In genomic region chr21:8194039-8194438, GRCh38 we compare ENCODE assay signal across 7 cellular contexts.
DNase-seq lines count a peak whose midpoint lies in the region; ATAC-seq and TF ChIP-seq lines count a peak whose summit lies in the region.
"Not testable (repeated sequence)": the region's sequence is repeated elsewhere in the genome, so short reads cannot be mapped to it uniquely, and the experiment has no call there.

No MANE protein-coding gene starts in this region.

- not testable (repeated sequence) for H3K36me3 ChIP-seq in mucosa of descending colon (ENCODE audit: low read depth)

- POLR2A ChIA-PET in T-cell (lab: Charles Lee), result not testable (repeated sequence)

- not testable (repeated sequence) for H3K4me1 ChIP-seq in mucosa of descending colon (ENCODE audit: low read depth)

- H3K4me3 ChIP-seq in mucosa of descending colon, result not testable (repeated sequence)

- not testable (repeated sequence) for H3K4me1 Mint-ChIP-seq in T-cell; effector memory CD8-positive, alpha-beta T cell (ENCODE audit: low read depth in 2 of 2)

- not testable (repeated sequence) for H3K4me3 Mint-ChIP-seq in T-cell; effector memory CD8-positive, alpha-beta T cell

- not testable (repeated sequence) for H3K27me3 Mint-ChIP-seq in T-cell; effector memory CD8-positive, alpha-beta T cell

- not testable (repeated sequence) for H3K36me3 Mint-ChIP-seq in T-cell; effector memory CD8-positive, alpha-beta T cell (ENCODE audit: insufficient read depth)

- not testable (repeated sequence) for H3K9me3 Mint-ChIP-seq in T-cell; effector memory CD8-positive, alpha-beta T cell

- not testable (repeated sequence) for H3K27ac Mint-ChIP-seq in T-cell; effector memory CD8-positive, alpha-beta T cell

- DNase-seq in T-cell; effector memory CD8-positive, alpha-beta T cell; mucosa of descending colon: not testable (repeated sequence)

- CTCF ChIA-PET in T-cell (lab: Charles Lee), result not testable (repeated sequence)

- TF ChIP-seq CTCF in mucosa of descending colon (IDR thresholded peaks at IDR 0.05), result not testable (repeated sequence)

- ATAC-seq in GM18870 (IDR thresholded peaks at IDR 0.05; ENCODE audit: unreplicated experiment) (peak; percentile 43), GM21528 (IDR thresholded peaks at IDR 0.05; ENCODE audit: low FRiP score, unreplicated experiment) (peak; percentile 81), HG02840 (IDR thresholded peaks at IDR 0.05; ENCODE audit: low FRiP score, unreplicated experiment) (peak; percentile 55), HG03280 (IDR thresholded peaks at IDR 0.05; ENCODE audit: unreplicated experiment) (peak; percentile 74), T-cell (replicated peaks in 1 of 4) (peak; percentile 50 to 74 (median 58)), mucosa of descending colon (peak; percentile 90)
- peak; percentile 42 for ATAC-seq in effector memory CD8-positive, alpha-beta T cell (replicated peaks)

- not testable (repeated sequence) for H3K9me3 ChIP-seq in mucosa of descending colon

- intact Hi-C loops in mucosa of descending colon (cut with DNase I, micrococcal nuclease), result not testable (repeated sequence)
